Comparison of ENCODE assay signal across 16 cellular contexts in genomic region chr1:85933901-85934300, GRCh38.
A peak's percentile ranks its signal among the peaks of the same experiment; 100 is the strongest.
DNase-seq lines count a peak whose midpoint lies in the region; ATAC-seq and TF ChIP-seq lines count a peak whose summit lies in the region.
"Had no signal": no experiment of that assay in that cellular context is flagged by ENCODE, and none has a peak within 500 bp of the region (broad histone marks: within the 10 kb centered on the region; RNA-seq: fewer than 3 reads in every experiment).

No MANE protein-coding gene starts in this region.

- no peak overlapping the region for H3K27ac Mint-ChIP-seq in T-helper 2 cell treated with Interferon-gamma antibody and Interleukin-4, amounts not matched to agents 5 μg/mL and 100 μg/mL, for 36 hours
- H3K27ac Mint-ChIP-seq: B cell; CD4-positive, CD25-positive, alpha-beta regulatory T cell; H9; IgD-negative memory B cell had no signal

- no peaks in the 10 kb centered on the region for H3K27me3 ChIP-seq in MG63
- H3K27me3 ChIP-seq: SJCRH30 had no signal

- TF ChIP-seq CTCF in AG09309 (IDR thresholded peaks at IDR 0.05; ENCODE audit: control insufficient read depth, insufficient read depth, low read depth, low read length, missing control alignments), result no peak
- no peak for TF ChIP-seq CTCF in epithelial cell of esophagus (IDR thresholded peaks at IDR 0.05; ENCODE audit: insufficient read depth, low read depth, low read length, missing control alignments)

- no peaks in the 10 kb centered on the region for H3K27me3 Mint-ChIP-seq in activated T-cell treated with anti-CD3 and anti-CD28 coated beads, Interleukin-2, amount 50 U/mL, for 4 hours (ENCODE audit: low read depth)
- H3K27me3 Mint-ChIP-seq in T-helper 2 cell treated with Interferon-gamma antibody and Interleukin-4, amounts not matched to agents 5 μg/mL and 100 μg/mL, for 36 hours (ENCODE audit: low read depth), result no peaks in the 10 kb centered on the region
- H3K27me3 Mint-ChIP-seq: B cell; CD4-positive, CD25-positive, alpha-beta regulatory T cell; IgD-negative memory B cell had no signal

- H3K36me3 Mint-ChIP-seq in activated T-cell treated with anti-CD3 and anti-CD28 coated beads, Interleukin-2, amount 50 U/mL, for 4 hours (ENCODE audit: insufficient read depth), result no peaks in the 10 kb centered on the region
- no peaks in the 10 kb centered on the region for H3K36me3 Mint-ChIP-seq in T-helper 2 cell treated with Interferon-gamma antibody and Interleukin-4, amounts not matched to agents 5 μg/mL and 100 μg/mL, for 36 hours (ENCODE audit: low read depth)
- H3K36me3 Mint-ChIP-seq: CD4-positive, CD25-positive, alpha-beta regulatory T cell; IgD-negative memory B cell had no signal

- no peaks in the 10 kb centered on the region for H3K9me3 ChIP-seq in MG63
- H3K9me3 ChIP-seq: Caco-2, SJCRH30 had no signal

- no peaks in the 10 kb centered on the region for H3K4me1 Mint-ChIP-seq in activated T-cell treated with anti-CD3 and anti-CD28 coated beads, Interleukin-2, amount 50 U/mL, for 4 hours (ENCODE audit: low read depth)
- H3K4me1 Mint-ChIP-seq in T-helper 2 cell treated with Interferon-gamma antibody and Interleukin-4, amounts not matched to agents 5 μg/mL and 100 μg/mL, for 36 hours (ENCODE audit: low read depth), result no peaks in the 10 kb centered on the region
- H3K4me1 Mint-ChIP-seq: B cell; CD4-positive, CD25-positive, alpha-beta regulatory T cell; H9; IgD-negative memory B cell had no signal

- ATAC-seq in activated T-cell treated with anti-CD3 and anti-CD28 coated beads, Interleukin-2, amount 50 U/mL, for 4 hours, result no peak

- DNase-seq in AG09309 (ENCODE audit: low read depth) (peak; percentile 4), MG63 (peak; percentile 62), epithelial cell of esophagus (ENCODE audit: low read depth) (peak; percentile 2), kidney tubule cell (ENCODE audit: low spot score) (peak; percentile 29), RPMI8226 (no peak)
- no peak for DNase-seq in activated T-cell treated with anti-CD3 and anti-CD28 coated beads, Interleukin-2, amount 50 U/mL, for 4 hours
- DNase-seq in T-helper 2 cell treated with Interferon-gamma antibody and Interleukin-4, amounts not matched to agents 5 μg/mL and 100 μg/mL, for 36 hours (ENCODE audit: low spot score), result no peak
- DNase-seq: Caco-2; CD4-positive, CD25-positive, alpha-beta regulatory T cell; H9; NCI-H187; NCI-H446; NCI-H69; SJCRH30 had no signal

- H3K36me3 ChIP-seq in MG63, result no peaks in the 10 kb centered on the region
- H3K36me3 ChIP-seq: SJCRH30 had no signal

- H3K4me3 Mint-ChIP-seq in activated T-cell treated with anti-CD3 and anti-CD28 coated beads, Interleukin-2, amount 50 U/mL, for 4 hours, result no peak overlapping the region
- no peak overlapping the region for H3K4me3 Mint-ChIP-seq in T-helper 2 cell treated with Interferon-gamma antibody and Interleukin-4, amounts not matched to agents 5 μg/mL and 100 μg/mL, for 36 hours
- H3K4me3 Mint-ChIP-seq: B cell; CD4-positive, CD25-positive, alpha-beta regulatory T cell; H9; IgD-negative memory B cell had no signal

- H3K9me3 Mint-ChIP-seq in activated T-cell treated with anti-CD3 and anti-CD28 coated beads, Interleukin-2, amount 50 U/mL, for 4 hours, result no peaks in the 10 kb centered on the region
- H3K9me3 Mint-ChIP-seq in T-helper 2 cell treated with Interferon-gamma antibody and Interleukin-4, amounts not matched to agents 5 μg/mL and 100 μg/mL, for 36 hours, result no peaks in the 10 kb centered on the region
- H3K9me3 Mint-ChIP-seq: H9 had no signal

- no peak overlapping the region for H3K4me3 ChIP-seq in AG09309 (ENCODE audit: control insufficient read depth, low read depth, low read length)
- no peak overlapping the region for H3K4me3 ChIP-seq in MG63
- no peak overlapping the region for H3K4me3 ChIP-seq in epithelial cell of esophagus (ENCODE audit: low read length)
- H3K4me3 ChIP-seq: SJCRH30 had no signal

Comparison
In these comparisons a context has a peak if more than half of its experiments do, and no peak if none do; other contexts are left out.
1. DNase-seq: peak in AG09309 (single experiment), MG63 (single experiment), epithelial cell of esophagus (single experiment) and kidney tubule cell (single experiment); none in activated T-cell treated with anti-CD3 and anti-CD28 coated beads, Interleukin-2, amount 50 U/mL, for 4 hours (single experiment), T-helper 2 cell treated with Interferon-gamma antibody and Interleukin-4, amounts not matched to agents 5 μg/mL and 100 μg/mL, for 36 hours (single experiment) and RPMI8226 (single experiment).